Comparison of ENCODE assay signal across 1 cellular context in the genomic region with DNA sequence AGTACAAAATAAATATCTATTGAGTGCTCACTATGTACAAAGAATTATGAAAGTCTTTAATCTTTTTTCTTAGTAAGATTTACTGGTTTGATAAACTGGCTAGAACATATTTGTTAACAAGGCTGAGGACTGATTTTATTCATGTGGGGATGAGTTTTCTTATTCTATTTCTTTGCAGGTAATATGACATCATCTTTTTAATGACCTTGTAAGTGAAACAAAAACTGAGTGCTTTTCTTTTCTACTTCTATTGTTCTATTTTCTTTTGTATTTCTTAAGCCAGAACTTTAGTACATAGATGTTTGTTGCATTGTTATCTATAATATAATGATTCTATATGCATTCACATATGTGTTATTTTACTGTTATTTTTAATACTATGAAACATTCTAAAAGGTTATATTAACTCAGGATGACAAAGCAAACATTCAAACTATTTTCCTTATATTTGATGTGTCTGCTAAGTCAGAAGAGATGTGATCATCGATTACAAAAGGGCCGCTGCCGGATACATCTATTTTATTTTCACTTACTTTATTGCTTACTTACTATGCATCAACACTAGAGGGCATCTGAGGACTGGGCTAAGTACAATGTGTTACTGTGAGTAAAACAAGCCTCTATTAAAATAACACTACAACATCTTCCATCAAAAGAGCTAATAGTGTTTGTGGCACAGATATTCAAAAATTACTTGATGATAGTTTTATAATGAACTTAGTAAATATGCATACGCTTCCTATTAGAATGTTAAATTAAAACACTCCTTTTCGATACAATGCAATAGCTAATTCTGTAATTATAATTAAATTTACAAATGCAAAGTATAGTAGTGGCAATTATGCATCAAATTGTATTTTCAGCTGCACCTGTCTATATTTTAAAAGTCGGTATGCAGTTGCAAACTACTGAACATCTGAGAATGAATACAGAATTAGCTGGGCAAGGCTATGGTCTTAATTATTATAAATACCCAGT.
TF ChIP-seq lines count a peak whose summit lies in the region.

No MANE protein-coding gene starts in this region.

TF ChIP-seq in GM23338, 12 proteins besides CTCF, POLR2A, EP300 and RAD21 (continued from another document):
- TF ChIP-seq, protein P1, sequence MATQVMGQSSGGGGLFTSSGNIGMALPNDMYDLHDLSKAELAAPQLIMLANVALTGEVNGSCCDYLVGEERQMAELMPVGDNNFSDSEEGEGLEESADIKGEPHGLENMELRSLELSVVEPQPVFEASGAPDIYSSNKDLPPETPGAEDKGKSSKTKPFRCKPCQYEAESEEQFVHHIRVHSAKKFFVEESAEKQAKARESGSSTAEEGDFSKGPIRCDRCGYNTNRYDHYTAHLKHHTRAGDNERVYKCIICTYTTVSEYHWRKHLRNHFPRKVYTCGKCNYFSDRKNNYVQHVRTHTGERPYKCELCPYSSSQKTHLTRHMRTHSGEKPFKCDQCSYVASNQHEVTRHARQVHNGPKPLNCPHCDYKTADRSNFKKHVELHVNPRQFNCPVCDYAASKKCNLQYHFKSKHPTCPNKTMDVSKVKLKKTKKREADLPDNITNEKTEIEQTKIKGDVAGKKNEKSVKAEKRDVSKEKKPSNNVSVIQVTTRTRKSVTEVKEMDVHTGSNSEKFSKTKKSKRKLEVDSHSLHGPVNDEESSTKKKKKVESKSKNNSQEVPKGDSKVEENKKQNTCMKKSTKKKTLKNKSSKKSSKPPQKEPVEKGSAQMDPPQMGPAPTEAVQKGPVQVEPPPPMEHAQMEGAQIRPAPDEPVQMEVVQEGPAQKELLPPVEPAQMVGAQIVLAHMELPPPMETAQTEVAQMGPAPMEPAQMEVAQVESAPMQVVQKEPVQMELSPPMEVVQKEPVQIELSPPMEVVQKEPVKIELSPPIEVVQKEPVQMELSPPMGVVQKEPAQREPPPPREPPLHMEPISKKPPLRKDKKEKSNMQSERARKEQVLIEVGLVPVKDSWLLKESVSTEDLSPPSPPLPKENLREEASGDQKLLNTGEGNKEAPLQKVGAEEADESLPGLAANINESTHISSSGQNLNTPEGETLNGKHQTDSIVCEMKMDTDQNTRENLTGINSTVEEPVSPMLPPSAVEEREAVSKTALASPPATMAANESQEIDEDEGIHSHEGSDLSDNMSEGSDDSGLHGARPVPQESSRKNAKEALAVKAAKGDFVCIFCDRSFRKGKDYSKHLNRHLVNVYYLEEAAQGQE (IDR thresholded peaks at IDR 0.05; ENCODE audit: unreplicated experiment), result no peak
- no peak for TF ChIP-seq POLR2AphosphoS5 (IDR thresholded peaks at IDR 0.05; ENCODE audit: low read depth)
- no peak for TF ChIP-seq ZNF114 (CRISPR knock-in tag; IDR thresholded peaks at IDR 0.05)
